Comparison of ENCODE assay signal across 8 cellular contexts in the genomic region with DNA sequence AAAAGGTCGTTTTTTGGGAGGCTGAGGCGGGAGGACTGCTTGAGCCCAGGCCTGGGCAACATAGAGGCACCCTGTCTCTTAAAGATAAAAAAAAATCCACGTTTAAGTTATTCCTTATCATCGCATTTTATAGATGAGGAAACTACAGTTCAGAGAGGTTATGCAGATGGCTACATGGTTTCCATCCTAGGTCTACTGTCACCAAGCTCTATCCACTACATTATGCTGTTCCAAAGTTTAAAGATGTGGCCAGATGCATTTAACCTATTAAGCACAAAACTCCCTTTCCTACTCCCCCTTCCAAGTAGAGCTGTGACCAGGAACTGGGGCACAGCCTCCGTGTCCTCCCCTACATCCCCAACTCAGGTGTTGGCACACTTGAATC. TPM values are rescaled to one million over a fixed set of nuclear protein-coding genes. Genes with fewer than 3 reads are reported as not detected.
DNase-seq lines count a peak whose midpoint lies in the region; ATAC-seq and TF ChIP-seq lines count a peak whose summit lies in the region.

No MANE protein-coding gene starts in this region.

- no peak for DNase-seq in T-helper 2 cell treated with Interferon-gamma antibody and Interleukin-4, amounts not matched to agents 5 μg/mL and 100 μg/mL, for 36 hours (ENCODE audit: low spot score)
- DNase-seq in T-helper 2 cell (no peak), kidney epithelial cell (ENCODE audit: low read depth) (no peak), NCI-H128 (lab: John Stamatoyannopoulos, UW; ENCODE audit: unreplicated experiment) (no peak), AG08395 (ENCODE audit: low spot score) (no peak)

- peak overlapping the region; percentile 47 for H3K27ac ChIP-seq in temporal lobe (ENCODE audit: low read depth, low read length)

- no peak for TF ChIP-seq CTCF in kidney epithelial cell (IDR thresholded peaks at IDR 0.05; ENCODE audit: insufficient read depth, low read length, poor library complexity, severe bottlenecking)

- peaks cover 16% of the 10 kb centered on the region for H3K36me3 Mint-ChIP-seq in T-helper 2 cell treated with Interferon-gamma antibody and Interleukin-4, amounts not matched to agents 5 μg/mL and 100 μg/mL, for 36 hours (ENCODE audit: low read depth)
- H3K36me3 Mint-ChIP-seq in activated naive CD8-positive, alpha-beta T cell = peaks cover 4% of the 10 kb centered on the region

- H3K27me3 Mint-ChIP-seq in T-helper 2 cell treated with Interferon-gamma antibody and Interleukin-4, amounts not matched to agents 5 μg/mL and 100 μg/mL, for 36 hours (ENCODE audit: low read depth) = no peaks in the 10 kb centered on the region
- H3K27me3 Mint-ChIP-seq in activated naive CD8-positive, alpha-beta T cell = no peaks in the 10 kb centered on the region

- H3K27ac Mint-ChIP-seq in T-helper 2 cell treated with Interferon-gamma antibody and Interleukin-4, amounts not matched to agents 5 μg/mL and 100 μg/mL, for 36 hours = peak overlapping the region; percentile 89
- peak overlapping the region; percentile 90 for H3K27ac Mint-ChIP-seq in activated naive CD8-positive, alpha-beta T cell

- peaks cover 47% of the 10 kb centered on the region for H3K4me1 Mint-ChIP-seq in T-helper 2 cell treated with Interferon-gamma antibody and Interleukin-4, amounts not matched to agents 5 μg/mL and 100 μg/mL, for 36 hours (ENCODE audit: low read depth)
- H3K4me1 Mint-ChIP-seq in activated naive CD8-positive, alpha-beta T cell (ENCODE audit: low read depth) = peaks cover 63% of the 10 kb centered on the region

- peak overlapping the region; percentile 92 for H3K4me3 Mint-ChIP-seq in T-helper 2 cell treated with Interferon-gamma antibody and Interleukin-4, amounts not matched to agents 5 μg/mL and 100 μg/mL, for 36 hours
- peak overlapping the region; percentile 97 for H3K4me3 Mint-ChIP-seq in activated naive CD8-positive, alpha-beta T cell

- H3K36me3 ChIP-seq in kidney epithelial cell (ENCODE audit: control insufficient read depth, insufficient read depth, low read length) = no peaks in the 10 kb centered on the region

- H3K27me3 ChIP-seq in kidney epithelial cell (ENCODE audit: control insufficient read depth, insufficient read depth, low read length) = no peaks in the 10 kb centered on the region

- H3K4me3 ChIP-seq in kidney epithelial cell (ENCODE audit: low read depth, low read length) = peak overlapping the region; percentile 98

- H3K9me3 Mint-ChIP-seq in T-helper 2 cell treated with Interferon-gamma antibody and Interleukin-4, amounts not matched to agents 5 μg/mL and 100 μg/mL, for 36 hours = no peaks in the 10 kb centered on the region
- H3K9me3 Mint-ChIP-seq in activated naive CD8-positive, alpha-beta T cell (ENCODE audit: low read depth) = no peaks in the 10 kb centered on the region

- no peak for ATAC-seq in GM21717 (IDR thresholded peaks at IDR 0.05; ENCODE audit: unreplicated experiment)

RNA-seq across cellular contexts. Expression of a gene that starts 1.4 kb away (rescaled TPM):
- total RNA-seq in kidney epithelial cell (14.5 and 15.1 TPM in 2 replicates), temporal lobe (17.7 TPM)

RNA-seq across cellular contexts. Expression of a gene that starts 1.5 kb away (rescaled TPM):
- total RNA-seq in kidney epithelial cell = 12.7 and 13.5 TPM in 2 replicates
- total RNA-seq in temporal lobe = 8.1 TPM
